In the genomic region with DNA sequence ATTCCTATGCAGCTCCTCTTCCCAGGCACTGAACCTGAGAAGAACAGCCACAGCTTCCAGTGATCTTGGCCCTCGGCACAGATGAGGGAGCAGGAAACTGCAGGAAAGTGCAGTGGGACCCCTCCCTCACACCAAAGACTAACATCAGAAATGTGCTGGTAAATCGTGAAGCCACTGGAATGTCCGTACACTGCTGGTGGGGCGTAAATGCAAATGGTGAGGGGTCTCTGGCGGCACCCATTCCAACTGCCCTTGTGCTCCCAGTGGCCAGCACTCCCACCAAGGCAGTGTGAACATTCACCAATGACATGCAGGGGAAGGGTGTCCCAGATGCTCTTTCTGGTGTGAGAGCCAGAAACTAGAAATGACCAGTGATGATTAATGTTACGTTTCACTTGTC, we compare ENCODE assay signal across 22 cellular contexts.
A peak's percentile ranks its signal among the peaks of the same experiment; 100 is the strongest.
DNase-seq lines count a peak whose midpoint lies in the region; ATAC-seq, FAIRE-seq and TF ChIP-seq lines count a peak whose summit lies in the region.
"Had no signal": no experiment of that assay in that cellular context is flagged by ENCODE, and none has a peak within 500 bp of the region (broad histone marks: within the 10 kb centered on the region; RNA-seq: fewer than 3 reads in every experiment).

No MANE protein-coding gene starts in this region.

- FAIRE-seq in HTR-8/SVneo (lab: Jason Lieb, UNC) = no peak
- FAIRE-seq: A204.1, GM12878, GM19239, H1 had no signal

- intact Hi-C loops in cardiac septum (cut with DNase I) = no loop called here
- intact Hi-C loops in left cardiac atrium (cut with DNase I) = no loop called here
- intact Hi-C loops in sciatic nerve (cut with DNase I) = no loop called here

- DNase-seq in cardiac septum (ENCODE audit: low spot score) (peak; percentile 17), left cardiac atrium (no peak), islet precursor cell (peak; percentile 29), sciatic nerve (ENCODE audit: low spot score) (peak; percentile 17), HuH-7.5 (ENCODE audit: low spot score) (no peak), GM13976 (ENCODE audit: low spot score) (no peak), HTR-8/SVneo (ENCODE audit: insufficient read length, low spot score) (no peak)
- DNase-seq: ACHN; BE2C; C1 segment of cervical spinal cord; CD4-positive, CD25-positive, alpha-beta regulatory T cell; CD8-positive, alpha-beta memory T cell; COR-L47; DMS 273 treated with DMSO at 0.1 percent for 48 hours; DMS53; DND-41; EL; H9 had no signal

- no peak for ATAC-seq in left cardiac atrium
- ATAC-seq in sciatic nerve = no peak
- ATAC-seq: GM12878 had no signal

- TF ChIP-seq CTCF in GM13976 (IDR thresholded peaks at IDR 0.05; ENCODE audit: borderline replicate concordance, control extremely low read depth, extremely low read depth, insufficient read depth, missing control alignments) = no peak

- in situ Hi-C loops in GM13976 (cut with MboI; ENCODE audit: low sequenced_read_pairs, unreplicated experiment) = no loop called here

Comparison
In these comparisons a context has a peak if more than half of its experiments do, and no peak if none do; other contexts are left out.
1. DNase-seq: peak in cardiac septum (single experiment), islet precursor cell (single experiment) and sciatic nerve (single experiment); none in left cardiac atrium (single experiment), HuH-7.5 (single experiment), GM13976 (single experiment) and HTR-8/SVneo (single experiment).